Comparison of ENCODE assay signal across 21 cellular contexts in genomic region chr3:37820213-37820612, GRCh38.
"Had no signal": no experiment of that assay in that cellular context is flagged by ENCODE, and none has a peak within 500 bp of the region (broad histone marks: within the 10 kb centered on the region; RNA-seq: fewer than 3 reads in every experiment).

No MANE protein-coding gene starts in this region.

- H3K4me2 ChIP-seq: hepatocyte had no signal

- H2AFZ ChIP-seq: hepatocyte had no signal

- H3K79me2 ChIP-seq: hepatocyte had no signal

- H3K27ac ChIP-seq: dorsolateral prefrontal cortex, hepatocyte, pancreas, prostate gland, suprapubic skin, thyroid gland, upper lobe of left lung, vagina had no signal

- DNase-seq: cortex of kidney; dorsolateral prefrontal cortex; effector CD8-positive, alpha-beta T cell; gastrocnemius medialis; glutamatergic neuron; kidney; left cardiac atrium; naive thymus-derived CD8-positive, alpha-beta T cell; occipital lobe; pancreas; retina; small intestine; stimulated activated CD4-positive, alpha-beta T cell treated with anti-CD3 and anti-CD28 coated beads, Interleukin-12 subunit alpha, Interleukin-12 subunit beta, amount 100 ng/mL, for 4 hours; stimulated activated naive CD4-positive, alpha-beta T cell treated with Interleukin-2 at 50 U/mL for 16 hours; thyroid gland; upper lobe of left lung had no signal

- H3K36me3 ChIP-seq: gastrocnemius medialis, pancreas, prostate gland, vagina had no signal

- H3K9me3 ChIP-seq: gastrocnemius medialis, pancreas, prostate gland, suprapubic skin, thyroid gland, upper lobe of left lung, vagina had no signal

- H3K4me1 ChIP-seq: gastrocnemius medialis, pancreas, prostate gland, thyroid gland had no signal

- H3K27me3 ChIP-seq: dorsolateral prefrontal cortex, gastrocnemius medialis, hepatocyte, pancreas, suprapubic skin, thyroid gland, upper lobe of left lung, vagina had no signal

- H3K4me3 ChIP-seq: dorsolateral prefrontal cortex, gastrocnemius medialis, hepatocyte, pancreas, prostate gland, suprapubic skin, thyroid gland, upper lobe of left lung, vagina had no signal

- ATAC-seq: esophagus mucosa; gastrocnemius medialis; naive thymus-derived CD8-positive, alpha-beta T cell; pancreas had no signal
